Comparison of ENCODE assay signal across 11 cellular contexts in the genomic region with DNA sequence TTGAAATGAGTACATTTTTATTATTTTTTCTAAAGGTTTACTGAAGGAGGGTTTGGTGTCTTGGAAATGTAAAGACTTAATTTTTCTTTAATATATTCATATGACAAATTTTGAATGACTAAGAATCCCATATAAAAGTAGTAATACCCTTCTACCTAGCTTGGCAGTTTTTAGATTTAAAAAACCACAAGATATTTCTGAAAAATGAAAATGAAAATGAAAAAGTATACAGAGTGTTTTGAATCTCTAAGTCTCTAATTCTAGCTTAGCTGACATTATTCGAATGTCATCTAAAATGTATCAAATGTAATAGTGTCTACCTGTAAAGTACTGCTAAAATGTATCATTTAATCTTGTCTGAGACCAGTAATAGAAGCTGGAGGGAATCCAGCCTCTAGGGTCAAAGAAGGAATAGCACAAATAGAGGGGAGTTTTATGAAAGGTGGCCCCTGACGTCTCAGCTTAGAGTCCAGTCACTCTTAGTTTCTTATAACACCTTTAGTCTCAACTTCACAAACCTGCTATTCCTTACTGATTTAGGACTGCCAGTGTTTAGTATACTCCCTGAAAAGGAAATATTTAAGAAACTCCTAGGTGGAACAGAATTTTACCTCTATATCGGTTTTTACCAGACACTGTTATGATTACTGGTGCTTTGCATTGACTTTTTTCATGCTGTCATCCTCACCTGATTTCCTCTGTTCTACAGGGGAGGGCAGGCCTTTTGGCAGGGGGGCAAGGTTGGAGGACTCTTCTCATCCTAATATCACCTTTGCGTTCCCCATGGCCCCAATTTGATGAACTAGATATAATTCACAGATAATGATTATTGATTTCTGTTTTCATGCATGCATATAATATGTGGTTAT. TPM values are rescaled to one million over a fixed set of nuclear protein-coding genes. Genes with fewer than 3 reads are reported as not detected.
A peak's percentile ranks its signal among the peaks of the same experiment; 100 is the strongest.
DNase-seq lines count a peak whose midpoint lies in the region; ATAC-seq lines count a peak whose summit lies in the region.
"Had no signal": no experiment of that assay in that cellular context is flagged by ENCODE, and none has a peak within 500 bp of the region (broad histone marks: within the 10 kb centered on the region; RNA-seq: fewer than 3 reads in every experiment).

No MANE protein-coding gene starts in this region.

- peaks cover 14% of the 10 kb centered on the region for H3K4me1 Mint-ChIP-seq in activated CD4-positive, alpha-beta memory T cell treated with anti-CD3 and anti-CD28 coated beads, Interleukin-2, amount 10 ng/mL, durations not matched to agents 7 days and 5 days

- ATAC-seq in GM18520 (IDR thresholded peaks at IDR 0.05; ENCODE audit: unreplicated experiment) (peak; percentile 81), GM19468 (IDR thresholded peaks at IDR 0.05; ENCODE audit: extremely low read depth, unreplicated experiment) (peak; percentile 56), HG03025 (IDR thresholded peaks at IDR 0.05; ENCODE audit: low FRiP score, unreplicated experiment) (peak; percentile 74)

- peaks cover 3% of the 10 kb centered on the region for H3K9me3 Mint-ChIP-seq in activated CD4-positive, alpha-beta memory T cell treated with anti-CD3 and anti-CD28 coated beads, Interleukin-2, amount 10 ng/mL, durations not matched to agents 7 days and 5 days
- H3K9me3 Mint-ChIP-seq: memory B cell had no signal

- H3K27me3 Mint-ChIP-seq in activated CD4-positive, alpha-beta memory T cell treated with anti-CD3 and anti-CD28 coated beads, Interleukin-2, amount 10 ng/mL, durations not matched to agents 7 days and 5 days = peaks cover 15% of the 10 kb centered on the region
- H3K27me3 Mint-ChIP-seq: memory B cell had no signal

- H3K4me3 Mint-ChIP-seq in activated CD4-positive, alpha-beta memory T cell treated with anti-CD3 and anti-CD28 coated beads, Interleukin-2, amount 10 ng/mL, durations not matched to agents 7 days and 5 days = peak overlapping the region; percentile 56
- H3K4me3 Mint-ChIP-seq: memory B cell had no signal

- POLR2A ChIA-PET in activated CD4-positive, alpha-beta memory T cell treated with anti-CD3 and anti-CD28 coated beads, Interleukin-2, amount 10 ng/mL, durations not matched to agents 7 days and 5 days (lab: Charles Lee) = interaction anchor here (0.8 to 1.6 kb wide), 2 partner anchors 13 to 16 kb away, joined by 3 to 12 read pairs; a partner anchor contains a TSS

- peak overlapping the region; percentile 24 for H3K27ac Mint-ChIP-seq in activated CD4-positive, alpha-beta memory T cell treated with anti-CD3 and anti-CD28 coated beads, Interleukin-2, amount 10 ng/mL, durations not matched to agents 7 days and 5 days
- H3K27ac Mint-ChIP-seq: memory B cell had no signal

- H3K36me3 Mint-ChIP-seq in activated CD4-positive, alpha-beta memory T cell treated with anti-CD3 and anti-CD28 coated beads, Interleukin-2, amount 10 ng/mL, durations not matched to agents 7 days and 5 days (ENCODE audit: low read depth) = peaks cover 3% of the 10 kb centered on the region
- H3K36me3 Mint-ChIP-seq: memory B cell had no signal

- no peak for DNase-seq in activated CD4-positive, alpha-beta memory T cell treated with anti-CD3 and anti-CD28 coated beads, Interleukin-2, amount 10 ng/mL, durations not matched to agents 7 days and 5 days
- DNase-seq in NCI-H2196 treated with DMSO at 0.1 percent for 48 hours (lab: John Stamatoyannopoulos, UW; ENCODE audit: unreplicated experiment) (no peak), NCI-H526 (lab: John Stamatoyannopoulos, UW) (no peak), NCI-H82 (lab: John Stamatoyannopoulos, UW) (no peak), iPS-NIHi11 (ENCODE audit: low spot score) (no peak)
- DNase-seq: activated CD4-positive, CD25-positive, alpha-beta regulatory T cell treated with anti-CD3 and anti-CD28 coated beads, Interleukin-2, amount 50 U/mL, for 72 hours; DMS79 treated with DMSO at 0.1 percent for 48 hours had no signal

- CTCF ChIA-PET in activated CD4-positive, alpha-beta memory T cell treated with anti-CD3 and anti-CD28 coated beads, Interleukin-2, amount 10 ng/mL, durations not matched to agents 7 days and 5 days (lab: Charles Lee) = interaction anchor here (1.2 to 1.9 kb wide), 5 partner anchors 10 to 18 kb away, joined by 3 to 8 read pairs (median 5); a partner anchor contains a TSS

RNA-seq across cellular contexts. Expression of a gene that starts 16.2 kb away (rescaled TPM):
- total RNA-seq in activated CD4-positive, alpha-beta memory T cell treated with anti-CD3 and anti-CD28 coated beads, Interleukin-2, amount 10 ng/mL, durations not matched to agents 7 days and 5 days = 1 to 10 TPM; 6.7 to 7.7 TPM
